1 cellular context compared by ENCODE assay signal in genomic region chr9:133131506-133131905, GRCh38.
TF ChIP-seq lines count a peak whose summit lies in the region.

No MANE protein-coding gene starts in this region.

TF ChIP-seq in K562, 482 proteins besides CTCF, POLR2A, EP300 and RAD21:
- no peak for TF ChIP-seq TFAP4 (CRISPR knock-in tag; IDR thresholded peaks at IDR 0.05; ENCODE audit: borderline replicate concordance)
- no peak for TF ChIP-seq TSHZ1 (CRISPR knock-in tag; IDR thresholded peaks at IDR 0.05)
- no peak for TF ChIP-seq STAT6 (CRISPR knock-in tag; IDR thresholded peaks at IDR 0.05)
- no peak for TF ChIP-seq ZC3H11A (IDR thresholded peaks at IDR 0.05; ENCODE audit: low read depth, low read length)
- TF ChIP-seq MYC (IDR thresholded peaks at IDR 0.05; ENCODE audit: low read depth, low read length), result no peak
- TF ChIP-seq MYC (CRISPR knock-in tag; IDR thresholded peaks at IDR 0.05; ENCODE audit: borderline replicate concordance, low read depth), result no peak
TF ChIP-seq in K562: peak in this region for 0.
